In the genomic region with DNA sequence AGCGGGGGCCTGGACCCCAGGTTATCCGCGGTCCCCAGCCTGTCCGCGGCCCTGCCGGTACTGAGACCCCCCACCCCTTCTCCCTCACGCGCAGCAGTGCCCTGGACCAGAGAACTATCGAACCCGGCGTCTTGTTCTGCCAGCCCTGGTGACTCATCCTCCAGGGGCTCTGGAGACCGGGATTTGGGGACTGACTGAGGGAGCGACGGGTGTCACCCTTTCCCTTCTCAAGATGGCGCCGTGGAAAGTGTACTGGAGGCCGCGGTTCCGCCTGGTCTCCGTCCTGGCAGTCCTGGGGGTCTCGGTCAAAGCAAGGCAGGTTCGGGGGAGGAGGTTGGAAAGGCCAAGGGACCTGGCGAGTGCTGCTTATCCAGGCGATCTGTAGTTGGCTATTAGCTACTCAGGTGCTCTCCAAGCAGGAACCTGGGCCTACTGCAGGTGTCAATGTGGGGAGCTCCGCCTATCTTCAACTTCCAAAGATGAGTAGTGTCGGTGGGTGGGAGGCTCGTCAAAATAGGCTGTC, we compare ENCODE assay signal across 8 cellular contexts. TPM values are rescaled to one million over a fixed set of nuclear protein-coding genes. Genes with fewer than 3 reads are reported as not detected.
DNase-seq lines count a peak whose midpoint lies in the region; ATAC-seq lines count a peak whose summit lies in the region.

No MANE protein-coding gene starts in this region.

- peak overlapping the region; percentile 97 for H3K4me3 ChIP-seq in mesodermal cell (ENCODE audit: extremely low read depth, insufficient read depth, low read length, poor library complexity, severe bottlenecking)

- H3K9me3 ChIP-seq in mesodermal cell (ENCODE audit: control insufficient read depth, low read length): no peaks in the 10 kb centered on the region

- peaks cover 7% of the 10 kb centered on the region for H3K4me1 ChIP-seq in mesodermal cell (ENCODE audit: control insufficient read depth, insufficient read depth, low read length, poor library complexity, severe bottlenecking)

- peaks cover 13 to 52% of the 10 kb centered on the region in 2 donors for H3K4me1 Mint-ChIP-seq in effector memory CD8-positive, alpha-beta T cell (ENCODE audit: low read depth in 2 of 2)

- H3K27ac ChIP-seq in mesodermal cell (ENCODE audit: low read depth, low read length, severe bottlenecking): peak overlapping the region; percentile 98

- peak; percentile 33 for DNase-seq in NCI-H510A treated with DMSO at 0.1 percent for 48 hours (lab: John Stamatoyannopoulos, UW)
- DNase-seq in activated CD8-positive, alpha-beta memory T cell treated with anti-CD3 and anti-CD28 coated beads for 4 hours (ENCODE audit: low read depth in 2 of 2): peak; percentile 11 to 19
- DNase-seq in effector memory CD8-positive, alpha-beta T cell: peak; percentile 28 to 56 (median 31)
- DNase-seq in stimulated activated CD8-positive, alpha-beta memory T cell treated with anti-CD3 and anti-CD28 coated beads, Interleukin-7, amount 100 ng/mL, for 24 hours (ENCODE audit: low read depth): peak; percentile 14

- H3K27me3 Mint-ChIP-seq in effector memory CD8-positive, alpha-beta T cell: no peaks in the 10 kb centered on the region

- ATAC-seq in GM18868 (IDR thresholded peaks at IDR 0.05; ENCODE audit: unreplicated experiment) (peak; percentile 21), HG02938 (IDR thresholded peaks at IDR 0.05; ENCODE audit: unreplicated experiment) (peak; percentile 18), GM18519 (IDR thresholded peaks at IDR 0.05; ENCODE audit: low FRiP score, unreplicated experiment) (no peak)
- ATAC-seq in effector memory CD8-positive, alpha-beta T cell (replicated peaks): no peak

- H3K9me3 Mint-ChIP-seq in effector memory CD8-positive, alpha-beta T cell: no peaks in the 10 kb centered on the region

- H3K4me3 Mint-ChIP-seq in effector memory CD8-positive, alpha-beta T cell: peak overlapping the region; percentile 90 to 96

- H3K36me3 ChIP-seq in mesodermal cell (ENCODE audit: control insufficient read depth, insufficient read depth, low read length): peaks cover 25% of the 10 kb centered on the region

- 0% methylated on average over 13 to 18 of the region's 27 CpGs for WGBS in mesodermal cell (ENCODE audit: insufficient coverage in 2 of 2), 2 experiments

- H3K27ac Mint-ChIP-seq in effector memory CD8-positive, alpha-beta T cell: peak overlapping the region; percentile 96 to 100

- H3K36me3 Mint-ChIP-seq in effector memory CD8-positive, alpha-beta T cell (ENCODE audit: insufficient read depth): peaks cover 52% of the 10 kb centered on the region

RNA-seq across cellular contexts. Expression of gene RAB5A, which starts 0.7 kb away (rescaled TPM):
- 96.7 TPM for polyA plus RNA-seq in mesodermal cell (2013, experiment 1 of 2)
- 108 TPM for polyA plus RNA-seq in mesodermal cell (2013, experiment 2 of 2)

RNA-seq across cellular contexts. Expression of gene EFHB, which starts 13.6 kb away (rescaled TPM):
- polyA plus RNA-seq in mesodermal cell (2013, experiment 1 of 2): 0.92 TPM
- polyA plus RNA-seq in mesodermal cell (2013, experiment 2 of 2): 2.0 TPM

Comparison
In these comparisons a context has a peak if more than half of its experiments do, and no peak if none do; other contexts are left out.
1. ATAC-seq: peak in GM18868 (single experiment) and HG02938 (single experiment); none in effector memory CD8-positive, alpha-beta T cell (single experiment) and GM18519 (single experiment).
2. Peak in every context shown above with its lines, with median percentiles within 50 percentile points of each other: DNase-seq.